8 cellular contexts compared by ENCODE assay signal in the genomic region with DNA sequence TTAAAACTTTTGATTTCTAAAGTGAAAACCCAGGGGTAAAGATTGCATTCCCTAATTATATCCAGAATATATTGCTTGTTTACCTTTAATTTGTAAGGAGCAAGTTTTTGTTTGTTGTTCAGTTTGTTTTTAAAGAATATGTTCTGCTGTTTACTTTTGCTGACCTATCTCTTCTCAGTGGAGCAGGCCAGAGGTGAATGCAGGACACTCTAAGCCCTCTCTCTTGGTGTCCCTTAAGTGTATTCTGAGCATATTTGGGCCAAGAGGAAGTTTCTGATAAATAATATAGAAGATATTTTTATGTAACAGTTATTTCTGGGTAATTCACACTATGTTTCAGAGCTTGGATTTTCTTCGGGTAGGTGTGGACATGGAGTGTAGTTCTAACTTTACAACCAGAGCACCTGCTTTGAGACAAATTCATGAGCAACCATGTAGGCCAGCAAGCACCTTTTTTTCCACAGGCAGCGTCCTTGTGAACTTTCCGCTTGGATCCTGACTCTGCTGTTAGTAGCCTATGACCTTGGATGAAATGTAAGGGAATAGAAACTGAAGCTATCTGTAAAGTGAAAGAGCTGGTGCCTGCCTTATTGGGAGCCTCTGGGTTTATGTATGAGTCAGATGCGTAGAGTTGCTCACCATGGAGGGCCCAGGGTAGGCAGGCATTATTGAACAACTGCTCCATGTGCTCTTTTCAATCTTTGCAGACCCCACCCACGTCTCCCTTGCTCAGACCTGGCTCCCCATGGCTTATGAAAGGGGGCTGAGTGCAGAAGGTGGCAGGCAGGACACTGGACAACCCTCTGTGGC. TPM values are rescaled to one million over a fixed set of nuclear protein-coding genes. Genes with fewer than 3 reads are reported as not detected.
DNase-seq lines count a peak whose midpoint lies in the region; ATAC-seq, FAIRE-seq and TF ChIP-seq lines count a peak whose summit lies in the region.

No MANE protein-coding gene starts in this region.

- H3K36me3 ChIP-seq in GM12878 (ENCODE audit: control insufficient read depth in 2 of 2, insufficient read depth in 2 of 2, low read length in 1 of 2): peaks cover 16 to 26% of the 10 kb centered on the region in 2 experiments; a peak in 3 of 4 replicates
- no peaks in the 10 kb centered on the region for H3K36me3 ChIP-seq in parathyroid adenoma (ENCODE audit: control insufficient read depth, insufficient read depth, low read length)

- H3K27me3 ChIP-seq in GM12878 (replicated peaks in 1 of 2; ENCODE audit: control insufficient read depth in 2 of 2, insufficient read depth in 2 of 2, low read length in 1 of 2) (no peaks in the 10 kb centered on the region), parathyroid adenoma (ENCODE audit: control insufficient read depth, insufficient read depth, low read length) (no peaks in the 10 kb centered on the region)

- H3K4me2 ChIP-seq in GM12878 (ENCODE audit: control insufficient read depth, insufficient read depth) (peak overlapping the region; percentile 95), parathyroid adenoma (ENCODE audit: low read length) (peak overlapping the region; percentile 37)

- in situ Hi-C loops in GM12878 (cut with MboI): no loop called here

- POLR2A ChIA-PET in GM12878 (lab: Charles Lee): interaction anchor here (0.6 to 3.7 kb wide), 8 partner anchors 9 to 263 kb away, joined by 3 to 35 read pairs (median 5); a partner anchor contains a TSS
- POLR2A ChIA-PET in MCF 10A (lab: Yijun Ruan, JAX): interaction anchor here (0.6 to 3.0 kb wide), 4 partner anchors 12 to 48 kb away, joined by 3 to 22 read pairs (median 16); a partner anchor contains a TSS

- H3K4me1 ChIP-seq in GM12878 (ENCODE audit: control insufficient read depth, insufficient read depth, low read length): peaks cover 49% of the 10 kb centered on the region
- peaks cover 25% of the 10 kb centered on the region for H3K4me1 ChIP-seq in parathyroid adenoma

- ATAC-seq in HG03520 (IDR thresholded peaks at IDR 0.05; ENCODE audit: unreplicated experiment) (peak; percentile 68), GM12878 (peak; percentile 91)

- no peaks in the 10 kb centered on the region for H3K27me3 Mint-ChIP-seq in chondrocyte (ENCODE audit: low read depth)
- no peaks in the 10 kb centered on the region for H3K27me3 Mint-ChIP-seq in MCF 10A (ENCODE audit: insufficient read depth, unreplicated experiment)

- peak overlapping the region; percentile 63 for H2AFZ ChIP-seq in GM12878 (ENCODE audit: control insufficient read depth, low read depth, low read length)
- H2AFZ ChIP-seq in parathyroid adenoma: no peak overlapping the region

- H3K27ac Mint-ChIP-seq in chondrocyte (ENCODE audit: unreplicated experiment) (no peak overlapping the region), MCF 10A (ENCODE audit: low read depth, unreplicated experiment) (no peak overlapping the region)

- SMC1A ChIA-PET in GM12878 (lab: Charles Lee; ENCODE audit: uncharacterized antibody, unreplicated experiment): interaction anchor here (1.0 to 6.2 kb wide), 6 partner anchors 15 to 235 kb away, joined by 3 to 106 read pairs (median 4); a partner anchor contains a TSS

- H3K36me3 Mint-ChIP-seq in chondrocyte (ENCODE audit: low read depth) (no peaks in the 10 kb centered on the region), MCF 10A (ENCODE audit: insufficient read depth, unreplicated experiment) (peaks cover 27% of the 10 kb centered on the region)

- H3K4me1 Mint-ChIP-seq in chondrocyte (ENCODE audit: low read depth) (peaks cover 37% of the 10 kb centered on the region), MCF 10A (ENCODE audit: insufficient read depth, unreplicated experiment) (peaks cover 26% of the 10 kb centered on the region)

- H3K27ac ChIP-seq in GM12878 (ENCODE audit: control insufficient read depth, insufficient read depth) (peak overlapping the region; percentile 90), parathyroid adenoma (peak overlapping the region; percentile 37)

- no TSS peak for BruUV-seq in GM12878 (replicated peaks; lab: Mats Ljungman, UMichigan)
- BruUV-seq in MCF 10A (replicated peaks; lab: Mats Ljungman, UMichigan): no TSS peak

- FAIRE-seq in GM12878 (lab: Jason Lieb, UNC): peak; percentile 62

- H3K79me2 ChIP-seq in GM12878 (ENCODE audit: control insufficient read depth, insufficient read depth, low read length) (peaks cover 75% of the 10 kb centered on the region), parathyroid adenoma (peaks cover 55% of the 10 kb centered on the region)

- 0 out of 2 replicates have a peak, but pooled peaks have one; percentile 22 for TF ChIP-seq POLR2A in GM12878 (IDR thresholded peaks at IDR 0.05; ENCODE audit: low read depth, low read length)

- RAD21 ChIA-PET in GM12878 (lab: Charles Lee; ENCODE audit: unreplicated experiment): interaction anchor here (0.6 to 10.1 kb wide), 5 partner anchors 12 to 222 kb away, joined by 3 to 130 read pairs (median 3); a partner anchor contains a TSS

- H3K9ac ChIP-seq in GM12878 (ENCODE audit: control insufficient read depth, insufficient read depth, low read length) (peak overlapping the region; percentile 70), parathyroid adenoma (no peak overlapping the region)

- intact Hi-C loops in GM12878 (cut with micrococcal nuclease; ENCODE audit: unreplicated experiment): no loop called here
- intact Hi-C loops in MCF 10A (cut with micrococcal nuclease): no loop called here

- H3K9me3 ChIP-seq in GM12878 (replicated peaks; ENCODE audit: control insufficient read depth, insufficient read depth, low read length) (no peaks in the 10 kb centered on the region), parathyroid adenoma (ENCODE audit: control insufficient read depth, low read length) (no peaks in the 10 kb centered on the region)

- CTCF ChIA-PET in GM12878 (lab: Yijun Ruan, JAX) (interaction anchor here (0.5 to 1.2 kb wide), 5 partner anchors 11 to 298 kb away, joined by 3 to 5 read pairs (median 4); no protein-coding TSS in a partner anchor), MCF 10A (lab: Yijun Ruan, JAX) (interaction anchor here (0.6 to 1.3 kb wide), 2 partner anchors 9 to 34 kb away, joined by 3 to 4 read pairs; no protein-coding TSS in a partner anchor)

- no peak overlapping the region for H3K4me3 Mint-ChIP-seq in chondrocyte (ENCODE audit: unreplicated experiment)
- no peak overlapping the region for H3K4me3 Mint-ChIP-seq in MCF 10A (ENCODE audit: unreplicated experiment)

- H3K4me3 ChIP-seq in GM12878 (peak overlapping the region; percentile 44), parathyroid adenoma (ENCODE audit: low read depth, low read length) (no peak overlapping the region)

- no peaks in the 10 kb centered on the region; the same call in 1 of the 2 replicates for H4K20me1 ChIP-seq in GM12878 (ENCODE audit: control insufficient read depth, insufficient read depth)

- H3K9me3 Mint-ChIP-seq in chondrocyte (ENCODE audit: low read depth) (no peaks in the 10 kb centered on the region), MCF 10A (ENCODE audit: unreplicated experiment) (no peaks in the 10 kb centered on the region)

- TF ChIP-seq CTCF in GM12878 (IDR thresholded peaks at IDR 0.05 in 2 of 3, conservative IDR thresholded peaks at IDR 0.05 in 1 of 3; ENCODE audit: control insufficient read depth in 2 of 3, extremely low read depth in 1 of 3, insufficient read depth in 1 of 3, low read depth in 3 of 3, low read length in 3 of 3) (no peak), parathyroid adenoma (IDR thresholded peaks at IDR 0.05) (no peak), chondrocyte (IDR thresholded peaks at IDR 0.05) (no peak), MCF 10A (IDR thresholded peaks at IDR 0.05; ENCODE audit: unreplicated experiment) (no peak)

- DNase-seq in stimulated activated naive CD4-positive, alpha-beta T cell treated with Interleukin-2 at 50 U/mL for 16 hours (lab: John Stamatoyannopoulos, UW): peak; percentile 57
- DNase-seq in stimulated activated naive CD4-positive, alpha-beta T cell (lab: John Stamatoyannopoulos, UW): no peak
- DNase-seq in GM12878 (ENCODE audit: low read depth, low spot score) (no peak), chondrocyte (ENCODE audit: low spot score) (no peak), GF-D8 (lab: John Stamatoyannopoulos, UW) (no peak), MCF 10A (ENCODE audit: unreplicated experiment) (no peak)

- TF ChIP-seq RAD21 in GM12878 (IDR thresholded peaks at IDR 0.05; ENCODE audit: insufficient read depth, low read depth, low read length): no peak

- WGBS in GM12878 (ENCODE audit: insufficient coverage, insufficient replicate concordance, low lambda C conversion rate, missing lambda C conversion rate): 6% methylated on average over 5 of the region's 5 CpGs

- no peak for TF ChIP-seq EP300 in GM12878 (IDR thresholded peaks at IDR 0.05; ENCODE audit: borderline replicate concordance in 1 of 2, control insufficient read depth in 1 of 2, low read depth in 2 of 2, low read length in 2 of 2)

RNA-seq across cellular contexts. Expression of a gene that starts 16.1 kb away (rescaled TPM):
- 59.5 and 66.5 TPM in 2 replicates for total RNA-seq in GM12878 (2013; cell fraction: nucleolus; rRNA removed)
- 60.6 and 63.5 TPM in 2 replicates for total RNA-seq in GM12878 (2014; rRNA removed)
- total RNA-seq in GM12878 (2014; rRNA removed; fragmentation: Illumina TruSeq; extraction: Trizol): 20.5 and 23.1 TPM in 2 replicates
- total RNA-seq in GM12878 (2021): 103 and 104 TPM in 2 replicates
- polyA plus RNA-seq in GM12878 (2011; ENCODE audit: low read depth): 21.1 TPM
- polyA plus RNA-seq in GM12878 (2011; rRNA removed): 16.7 and 33.8 TPM in 2 replicates
- polyA plus RNA-seq in GM12878 (2011; cell fraction: cytosol; rRNA removed): 49.7 and 61.0 TPM in 2 replicates
- polyA plus RNA-seq in GM12878 (2011; cell fraction: nucleus; rRNA removed): 98.8 and 106 TPM in 2 replicates
- 38.1 and 42.9 TPM in 2 replicates for polyA plus RNA-seq in GM12878 (2012)
- polyA plus RNA-seq in GM12878 (2014; fragmentation: Illumina TruSeq; extraction: Trizol): 39.9 and 56.7 TPM in 2 replicates
- 1 to 10 TPM; 4.1 to 4.2 TPM for polyA plus RNA-seq in GM12878 (2014; fragmentation: Nextera tagmentation; extraction: Ambion mirVana)
- 44.7 and 49.1 TPM in 2 replicates for polyA plus RNA-seq in GM12878 (2014; rRNA removed)
- polyA plus RNA-seq in GM12878 (2016; fragmentation: Nextera tagmentation; extraction: Ambion mirVana): 10 to 100 TPM; 52.0 to 53.2 TPM
- 87.7 and 88.6 TPM in 2 replicates for polyA minus RNA-seq in GM12878 (2011; rRNA and poly(A)+ RNA removed)
- 34.1 and 34.2 TPM in 2 replicates for polyA minus RNA-seq in GM12878 (2011; cell fraction: cytosol; rRNA and poly(A)+ RNA removed)
- 25.9 and 35.4 TPM in 2 replicates for polyA minus RNA-seq in GM12878 (2011; cell fraction: nucleus; rRNA and poly(A)+ RNA removed)
- 80.0 to 128 TPM (median 83.7 TPM) in 3 replicates for total RNA-seq in chondrocyte
- 75.1 and 91.1 TPM in 2 replicates for total RNA-seq in MCF 10A (2022)

RNA-seq across cellular contexts. Expression of a gene that starts 40.5 kb away (rescaled TPM):
- total RNA-seq in GM12878 (2013; cell fraction: nucleolus; rRNA removed): 141 and 178 TPM in 2 replicates
- total RNA-seq in GM12878 (2014; rRNA removed) (71.3 and 75.3 TPM in 2 replicates), GM12878 (2014; rRNA removed; fragmentation: Illumina TruSeq; extraction: Trizol) (39.1 and 41.4 TPM in 2 replicates), GM12878 (2021) (41.6 and 48.1 TPM in 2 replicates), chondrocyte (55.1 to 65.9 TPM (median 55.6 TPM) in 3 replicates), MCF 10A (2022) (49.7 and 58.0 TPM in 2 replicates)
- 49.3 TPM for polyA plus RNA-seq in GM12878 (2011; ENCODE audit: low read depth)
- polyA plus RNA-seq in GM12878 (2011; rRNA removed) (67.1 and 69.8 TPM in 2 replicates), GM12878 (2014; fragmentation: Illumina TruSeq; extraction: Trizol) (37.3 and 38.9 TPM in 2 replicates), GM12878 (2014; fragmentation: Nextera tagmentation; extraction: Ambion mirVana) (10 to 100 TPM; 20.8 to 21.0 TPM), GM12878 (2014; rRNA removed) (48.1 and 53.9 TPM in 2 replicates), GM12878 (2016; fragmentation: Nextera tagmentation; extraction: Ambion mirVana) (10 to 100 TPM; 55.6 to 57.4 TPM)
- polyA plus RNA-seq in GM12878 (2011; cell fraction: cytosol; rRNA removed): 82.6 and 87.1 TPM in 2 replicates
- 70.6 and 72.2 TPM in 2 replicates for polyA plus RNA-seq in GM12878 (2011; cell fraction: nucleus; rRNA removed)
- 51.2 and 51.5 TPM in 2 replicates for polyA plus RNA-seq in GM12878 (2012)
- 58.4 and 72.4 TPM in 2 replicates for polyA minus RNA-seq in GM12878 (2011; rRNA and poly(A)+ RNA removed)
- polyA minus RNA-seq in GM12878 (2011; cell fraction: cytosol; rRNA and poly(A)+ RNA removed): 28.4 and 31.1 TPM in 2 replicates
- polyA minus RNA-seq in GM12878 (2011; cell fraction: nucleus; rRNA and poly(A)+ RNA removed): 33.5 and 53.0 TPM in 2 replicates

RNA-seq across cellular contexts. Expression of a gene that starts 48.8 kb away (rescaled TPM):
- 56.8 and 76.3 TPM in 2 replicates for total RNA-seq in GM12878 (2013; cell fraction: nucleolus; rRNA removed)
- total RNA-seq in GM12878 (2014; rRNA removed): 93.2 and 97.4 TPM in 2 replicates
- total RNA-seq in GM12878 (2014; rRNA removed; fragmentation: Illumina TruSeq; extraction: Trizol): 51.5 and 52.1 TPM in 2 replicates
- total RNA-seq in GM12878 (2021): 86.3 and 92.4 TPM in 2 replicates
- 40.2 TPM for polyA plus RNA-seq in GM12878 (2011; ENCODE audit: low read depth)
- 56.0 and 82.9 TPM in 2 replicates for polyA plus RNA-seq in GM12878 (2011; rRNA removed)
- polyA plus RNA-seq in GM12878 (2011; cell fraction: cytosol; rRNA removed): 85.7 and 112 TPM in 2 replicates
- 182 and 194 TPM in 2 replicates for polyA plus RNA-seq in GM12878 (2011; cell fraction: nucleus; rRNA removed)
- polyA plus RNA-seq in GM12878 (2012): 57.3 and 65.1 TPM in 2 replicates
- polyA plus RNA-seq in GM12878 (2014; fragmentation: Illumina TruSeq; extraction: Trizol): 39.1 and 78.1 TPM in 2 replicates
- 10 to 100 TPM; 19.8 to 48.3 TPM for polyA plus RNA-seq in GM12878 (2014; fragmentation: Nextera tagmentation; extraction: Ambion mirVana)
- 79.6 and 93.8 TPM in 2 replicates for polyA plus RNA-seq in GM12878 (2014; rRNA removed)
- 100 to 1,000 TPM; 127 to 136 TPM for polyA plus RNA-seq in GM12878 (2016; fragmentation: Nextera tagmentation; extraction: Ambion mirVana)
- 75.0 and 100 TPM in 2 replicates for polyA minus RNA-seq in GM12878 (2011; rRNA and poly(A)+ RNA removed)
- polyA minus RNA-seq in GM12878 (2011; cell fraction: cytosol; rRNA and poly(A)+ RNA removed): 26.6 and 29.3 TPM in 2 replicates
- 51.5 and 87.5 TPM in 2 replicates for polyA minus RNA-seq in GM12878 (2011; cell fraction: nucleus; rRNA and poly(A)+ RNA removed)
- 48.7 to 52.7 TPM (median 49.9 TPM) in 3 replicates for total RNA-seq in chondrocyte
- total RNA-seq in MCF 10A (2022): 104 and 105 TPM in 2 replicates
